8 cellular contexts compared by ENCODE assay signal in genomic region chr22:41181349-41182241, GRCh38. TPM values are rescaled to one million over a fixed set of nuclear protein-coding genes. Genes with fewer than 3 reads are reported as not detected.
DNase-seq lines count a peak whose midpoint lies in the region; ATAC-seq, FAIRE-seq and TF ChIP-seq lines count a peak whose summit lies in the region.

No MANE protein-coding gene starts in this region.

- H4K91ac ChIP-seq in H1 (replicated peaks; ENCODE audit: insufficient read length, low read length), result no peak overlapping the region

- no peak overlapping the region; the same call in 1 of the 2 replicates for H2BK20ac ChIP-seq in H1 (ENCODE audit: low read length)

- H3K4me1 ChIP-seq in H1 (replicated peaks in 1 of 4; ENCODE audit: control insufficient read depth in 3 of 4, insufficient read depth in 4 of 4, low read length in 3 of 4) (peaks cover 0 to 5% (median 4%) of the 10 kb centered on the region in 4 experiments; a peak in 5 of 7 replicates), neural progenitor cell (no peaks in the 10 kb centered on the region), body of pancreas (no peaks in the 10 kb centered on the region)

- no peak overlapping the region for H3K56ac ChIP-seq in H1 (replicated peaks; ENCODE audit: insufficient read length, low read depth, low read length)

- peaks cover 23% of the 10 kb centered on the region for H3K36me3 Mint-ChIP-seq in neural progenitor cell

- 92% methylated on average over 15 of the region's 15 CpGs; no CpG with 5 or more reads in 1 of the 2 experiments for WGBS in H1 (ENCODE audit: extremely low coverage in 1 of 2, insufficient coverage in 1 of 2, insufficient read length in 1 of 2, insufficient replicate concordance in 2 of 2, low coverage in 1 of 2, low lambda C conversion rate in 2 of 2, missing lambda C conversion rate in 1 of 2), 2 experiments
- WGBS in body of pancreas, 2 donors, result 75 to 89% methylated on average over 14 to 15 of the region's 15 CpGs

- peaks cover 4% of the 10 kb centered on the region for H3K27me3 Mint-ChIP-seq in neural progenitor cell (ENCODE audit: insufficient read depth, low read depth)

- no peak overlapping the region for H2BK120ac ChIP-seq in H1 (replicated peaks; ENCODE audit: low read depth, low read length)

- TF ChIP-seq CTCF in H1 (IDR thresholded peaks at IDR 0.05; ENCODE audit: control extremely low read depth in 1 of 3, insufficient read depth in 1 of 3, low read depth in 1 of 3, low read length in 3 of 3) (no peak), neural progenitor cell (IDR thresholded peaks at IDR 0.05) (no peak), body of pancreas (IDR thresholded peaks at IDR 0.05) (no peak)

- CTCF ChIA-PET in H1 (lab: Charles Lee; ENCODE audit: partially characterized antibody), result interaction anchor here (1.3 to 3.0 kb wide), 5 partner anchors 9 to 56 kb away, joined by 4 to 17 read pairs (median 9); no protein-coding TSS in a partner anchor

- H4K8ac ChIP-seq in H1 (ENCODE audit: extremely low read depth, insufficient read depth, low read length), result no peak overlapping the region

- H2BK15ac ChIP-seq in H1 (ENCODE audit: low read length), result no peak overlapping the region; the same call in 1 of the 2 replicates

- peak overlapping the region; percentile 19; the same call in 1 of the 2 replicates for H3K18ac ChIP-seq in H1 (ENCODE audit: extremely low read depth, low read length)

- no peak overlapping the region for H4K5ac ChIP-seq in H1 (ENCODE audit: insufficient read length, low read depth, low read length)

- H3K4me3 ChIP-seq in H1 (ENCODE audit: extremely low read depth in 1 of 4, insufficient read depth in 2 of 4, low read depth in 3 of 4, low read length in 4 of 4) (no peak overlapping the region), neural progenitor cell (no peak overlapping the region), body of pancreas (no peak overlapping the region)

- H3K4me1 Mint-ChIP-seq in neural progenitor cell, result no peaks in the 10 kb centered on the region

- no peak overlapping the region for H3K4me3 Mint-ChIP-seq in neural progenitor cell

- H3K79me2 ChIP-seq in H1 (ENCODE audit: control insufficient read depth in 1 of 2, insufficient read depth in 2 of 2, low read length in 2 of 2) (no peaks in the 10 kb centered on the region), neural progenitor cell (ENCODE audit: low read depth) (no peaks in the 10 kb centered on the region)

- no peak overlapping the region for H3K27ac ChIP-seq in H1 (ENCODE audit: low read depth, low read length)
- peak overlapping the region; percentile 21 for H3K27ac ChIP-seq in neural progenitor cell
- H3K27ac ChIP-seq in body of pancreas, result no peak overlapping the region

- H3K27me3 ChIP-seq in H1 (replicated peaks in 1 of 4; ENCODE audit: control insufficient read depth in 3 of 4, extremely low read depth in 1 of 4, insufficient read depth in 3 of 4, low read length in 3 of 4), result no peaks in the 10 kb centered on the region
- H3K27me3 ChIP-seq in neural progenitor cell, result no peaks in the 10 kb centered on the region
- no peaks in the 10 kb centered on the region for H3K27me3 ChIP-seq in body of pancreas

- H3K14ac ChIP-seq in H1 (ENCODE audit: insufficient read length), result no peak overlapping the region

- peak; percentile 78 for DNase-seq in ELF-1 (ENCODE audit: low read depth, low spot score)
- peak; percentile 46 for DNase-seq in NCI-H2029 treated with DMSO at 0.1 percent for 48 hours (lab: John Stamatoyannopoulos, UW)
- DNase-seq in H1 (ENCODE audit: low read depth in 1 of 2, low spot score in 2 of 2), result no peak
- no peak for DNase-seq in neural progenitor cell (ENCODE audit: low spot score)
- no peak for DNase-seq in H54 (ENCODE audit: insufficient read length, low spot score)
- DNase-seq in body of pancreas, result no peak

- peak overlapping the region; percentile 36 for H3K4ac ChIP-seq in H1 (replicated peaks; ENCODE audit: insufficient read length, low read depth, low read length)

- H3K9me3 Mint-ChIP-seq in neural progenitor cell, result no peaks in the 10 kb centered on the region

- H2AK5ac ChIP-seq in H1 (ENCODE audit: low read depth, low read length), result no peak overlapping the region; the same call in 1 of the 2 replicates

- H3F3A ChIP-seq in neural progenitor cell (ENCODE audit: low read depth), result peaks cover 32% of the 10 kb centered on the region

- POLR2A ChIA-PET in H1 (lab: Charles Lee; ENCODE audit: partially characterized antibody), result interaction anchor here (1.0 to 3.0 kb wide), 9 partner anchors 12 to 63 kb away, joined by 3 to 30 read pairs (median 7); partner anchors contain the start of gene CHADL

- H2AFZ ChIP-seq in H1 (ENCODE audit: low read length) (no peak overlapping the region), neural progenitor cell (replicated peaks) (no peak overlapping the region)

- no peaks in the 10 kb centered on the region; the same call in 1 of the 2 replicates for H3K79me1 ChIP-seq in H1 (ENCODE audit: low read depth, low read length)

- H2BK12ac ChIP-seq in H1 (ENCODE audit: low read depth, low read length), result no peak overlapping the region

- H3K9ac ChIP-seq in H1 (replicated peaks in 1 of 4; ENCODE audit: extremely low read depth in 1 of 4, low read depth in 3 of 4, low read length in 3 of 4) (no peak overlapping the region), neural progenitor cell (no peak overlapping the region)

- H2BK5ac ChIP-seq in H1 (ENCODE audit: low read depth, low read length), result peak overlapping the region; percentile 67; the same call in 1 of the 2 replicates

- H3K27ac Mint-ChIP-seq in neural progenitor cell, result no peak overlapping the region

- no peak for TF ChIP-seq RAD21 in H1 (IDR thresholded peaks at IDR 0.05 in 1 of 2, conservative IDR thresholded peaks at IDR 0.05 in 1 of 2; ENCODE audit: low read depth in 2 of 2, low read length in 2 of 2)

- no peak overlapping the region for H3K23ac ChIP-seq in H1 (ENCODE audit: insufficient read length)

- FAIRE-seq in H1 (lab: Jason Lieb, UNC) (no peak), H54 (lab: Jason Lieb, UNC) (no peak)

- H4K20me1 ChIP-seq in H1 (replicated peaks in 1 of 2; ENCODE audit: control insufficient read depth in 1 of 2, insufficient read depth in 2 of 2, low read length in 2 of 2) (peaks cover 3 to 8% of the 10 kb centered on the region in 2 experiments), neural progenitor cell (ENCODE audit: low read depth) (peaks cover 6% of the 10 kb centered on the region)

- no peak for TF ChIP-seq EP300 in H1 (IDR thresholded peaks at IDR 0.05; ENCODE audit: borderline replicate concordance in 1 of 2, low read depth in 2 of 2, low read length in 2 of 2)

- H3K4me2 ChIP-seq in H1 (ENCODE audit: insufficient read depth in 1 of 2, low read depth in 2 of 2, low read length in 2 of 2) (no peak overlapping the region), neural progenitor cell (no peak overlapping the region)

- peaks cover 18 to 38% (median 21%) of the 10 kb centered on the region in 4 experiments for H3K36me3 ChIP-seq in H1 (ENCODE audit: control insufficient read depth in 2 of 4, insufficient read depth in 4 of 4, low read length in 3 of 4)
- peaks cover 10% of the 10 kb centered on the region for H3K36me3 ChIP-seq in neural progenitor cell
- H3K36me3 ChIP-seq in body of pancreas (replicated peaks in 1 of 2; ENCODE audit: insufficient read depth in 1 of 2, low read depth in 2 of 2), result peaks cover 13 to 25% of the 10 kb centered on the region in 2 donors

- intact Hi-C loops in body of pancreas (cut with DNase I), result no loop called here

- no peaks in the 10 kb centered on the region for H3K9me3 ChIP-seq in H1 (ENCODE audit: insufficient read depth in 2 of 2, low read depth in 1 of 2, low read length in 1 of 2)
- H3K9me3 ChIP-seq in neural progenitor cell (ENCODE audit: low read depth), result no peaks in the 10 kb centered on the region
- H3K9me3 ChIP-seq in body of pancreas, result no peaks in the 10 kb centered on the region

- H3K23me2 ChIP-seq in H1 (ENCODE audit: low read depth, low read length), result no peaks in the 10 kb centered on the region

- TF ChIP-seq POLR2A in H1 (IDR thresholded peaks at IDR 0.05; ENCODE audit: control extremely low read depth in 1 of 2, low read depth in 2 of 2, low read length in 2 of 2), result 0 out of 3 replicates have a peak, but pooled peaks of 1 of the 2 experiments have one; percentile 23
- TF ChIP-seq POLR2A in H54 (IDR thresholded peaks at IDR 0.05; ENCODE audit: low read depth, low read length), result no peak
- no peak for TF ChIP-seq POLR2A in body of pancreas (IDR thresholded peaks at IDR 0.05)
- TF ChIP-seq POLR2A in GM18505 (IDR thresholded peaks at IDR 0.05; ENCODE audit: borderline replicate concordance, extremely low read depth, insufficient read depth, insufficient read length), result no peak

- ATAC-seq in body of pancreas (no peak), GM18505 (IDR thresholded peaks at IDR 0.05; ENCODE audit: unreplicated experiment) (no peak), GM18861 (IDR thresholded peaks at IDR 0.05; ENCODE audit: unreplicated experiment) (no peak)

TF ChIP-seq in H1, 55 proteins besides CTCF, POLR2A, EP300 and RAD21 (continues in another document):
- no peak for TF ChIP-seq TEAD4 (IDR thresholded peaks at IDR 0.05; ENCODE audit: low read depth, low read length)

RNA-seq across cellular contexts. Expression of gene L3MBTL2, which starts 23.5 kb away (rescaled TPM):
- total RNA-seq in H1 (2021; fragmentation: NEBNext Ultra II Directional; extraction: Animal tissue kit (Norgen Biotek cat#: 25700)), result 23.9 and 24.4 TPM in 2 replicates
- 24.9 and 30.1 TPM in 2 replicates for polyA plus RNA-seq in H1 (2011; rRNA removed)
- 29.0 TPM for polyA plus RNA-seq in H1 (2011; cell fraction: cytosol; rRNA removed)
- polyA plus RNA-seq in H1 (2011; cell fraction: nucleus; rRNA removed), result 47.9 TPM
- polyA plus RNA-seq in H1 (2012, experiment 1 of 2), result 16.7 to 28.2 TPM (median 25.1 TPM) in 4 replicates
- 20.3 TPM for polyA plus RNA-seq in H1 (2012, experiment 2 of 2)
- 15.2 TPM for polyA plus RNA-seq in H1 (2013, experiment 1 of 2)
- polyA plus RNA-seq in H1 (2013, experiment 2 of 2), result 14.0 TPM
- polyA minus RNA-seq in H1 (2011; rRNA and poly(A)+ RNA removed), result 34.6 and 35.3 TPM in 2 replicates
- 11.9 TPM for polyA minus RNA-seq in H1 (2011; cell fraction: cytosol; rRNA and poly(A)+ RNA removed)
- polyA minus RNA-seq in H1 (2011; cell fraction: nucleus; rRNA and poly(A)+ RNA removed), result 18.2 TPM
- total RNA-seq in neural progenitor cell (ENCODE audit: low replicate concordance) (14.4 and 24.4 TPM in 2 replicates), body of pancreas (10 to 100 TPM in 1 of 2 donors, 1 to 10 TPM in 1; 5.7 to 21.1 TPM)

RNA-seq across cellular contexts. Expression of gene CHADL, which starts 59.1 kb away (rescaled TPM):
- 0.78 and 0.84 TPM in 2 replicates for total RNA-seq in H1 (2021; fragmentation: NEBNext Ultra II Directional; extraction: Animal tissue kit (Norgen Biotek cat#: 25700))
- polyA plus RNA-seq in H1 (2011; rRNA removed), result 1.4 and 2.2 TPM in 2 replicates
- 0.90 TPM for polyA plus RNA-seq in H1 (2011; cell fraction: cytosol; rRNA removed)
- 2.2 TPM for polyA plus RNA-seq in H1 (2011; cell fraction: nucleus; rRNA removed)
- 0.17 to 0.53 TPM (median 0.47 TPM) in 4 replicates for polyA plus RNA-seq in H1 (2012, experiment 1 of 2)
- polyA plus RNA-seq in H1 (2012, experiment 2 of 2), result 0.73 TPM
- polyA plus RNA-seq in H1 (2013, experiment 1 of 2), result 0.57 TPM
- polyA plus RNA-seq in H1 (2013, experiment 2 of 2), result 0.55 TPM
- 0.29 and 0.32 TPM in 2 replicates for polyA minus RNA-seq in H1 (2011; rRNA and poly(A)+ RNA removed)
- polyA minus RNA-seq in H1 (2011; cell fraction: cytosol; rRNA and poly(A)+ RNA removed), result not detected
- polyA minus RNA-seq in H1 (2011; cell fraction: nucleus; rRNA and poly(A)+ RNA removed), result 2.7 TPM
- 0.56 TPM in 1 of 2 replicates, not detected in the other for total RNA-seq in neural progenitor cell (ENCODE audit: low replicate concordance)
- total RNA-seq in body of pancreas, result 1 to 10 TPM; 1.8 to 6.3 TPM

Comparison
In these comparisons a context has a peak if more than half of its experiments do, and no peak if none do; other contexts are left out.
1. DNase-seq: peak in ELF-1 (single experiment) and NCI-H2029 treated with DMSO at 0.1 percent for 48 hours (single experiment); none in H1 (0 of 2), neural progenitor cell (single experiment), H54 (single experiment) and body of pancreas (0 of 4).